In genomic region chr5:177353093-177353492, GRCh38 we compare ENCODE assay signal across 26 cellular contexts. TPM values are rescaled to one million over a fixed set of nuclear protein-coding genes. Genes with fewer than 3 reads are reported as not detected.
DNase-seq lines count a peak whose midpoint lies in the region; ATAC-seq and TF ChIP-seq lines count a peak whose summit lies in the region.
"Had no signal": no experiment of that assay in that cellular context is flagged by ENCODE, and none has a peak within 500 bp of the region (broad histone marks: within the 10 kb centered on the region; RNA-seq: fewer than 3 reads in every experiment).

No MANE protein-coding gene starts in this region.

- no peak for TF ChIP-seq CTCF in natural killer cell (IDR thresholded peaks at IDR 0.05)

- H3K27ac Mint-ChIP-seq in natural killer cell treated with Interleukin-12 subunit alpha and Interleukin-12 subunit beta and Interleukin-15 and Interleukin-18, amount 100 ng/mL, for 72 hours, result peak overlapping the region; percentile 45 to 98
- H3K27ac Mint-ChIP-seq in natural killer cell (no peak overlapping the region), immature natural killer cell (peak overlapping the region in 1 of 6 donors; percentile 49)
- H3K27ac Mint-ChIP-seq: HFFc6 had no signal

- no peaks in the 10 kb centered on the region for H3K27me3 Mint-ChIP-seq in natural killer cell treated with Interleukin-12 subunit alpha and Interleukin-12 subunit beta and Interleukin-15 and Interleukin-18, amount 100 ng/mL, for 72 hours
- no peaks in the 10 kb centered on the region for H3K27me3 Mint-ChIP-seq in natural killer cell (ENCODE audit: low read depth in 2 of 2)
- H3K27me3 Mint-ChIP-seq in immature natural killer cell (ENCODE audit: low read depth in 3 of 3), result peaks cover 6 to 15% (median 7%) of the 10 kb centered on the region in 3 donors
- H3K27me3 Mint-ChIP-seq: stimulated activated memory B cell treated with anti-CD40 and anti-IgM and Interleukin-4, amounts not matched to agents 10 μg/mL and 1 μg/mL and 100 μg/mL, for 72 hours had no signal

- no peaks in the 10 kb centered on the region for H3K9me3 Mint-ChIP-seq in natural killer cell treated with Interleukin-12 subunit alpha and Interleukin-12 subunit beta and Interleukin-15 and Interleukin-18, amount 100 ng/mL, for 72 hours
- no peaks in the 10 kb centered on the region for H3K9me3 Mint-ChIP-seq in natural killer cell
- H3K9me3 Mint-ChIP-seq in immature natural killer cell, result no peaks in the 10 kb centered on the region
- H3K9me3 Mint-ChIP-seq: HFFc6; stimulated activated memory B cell treated with anti-CD40 and anti-IgM and Interleukin-4, amounts not matched to agents 10 μg/mL and 1 μg/mL and 100 μg/mL, for 72 hours had no signal

- DNase-seq in natural killer cell treated with Interleukin-12 subunit alpha and Interleukin-12 subunit beta and Interleukin-15 and Interleukin-18, amount 100 ng/mL, for 72 hours (ENCODE audit: low spot score), result no peak
- DNase-seq in natural killer cell (no peak), NOMO-1 treated with DMSO at 0.1 percent for 48 hours (lab: John Stamatoyannopoulos, UW; ENCODE audit: unreplicated experiment) (peak; percentile 42), immature natural killer cell (no peak), NCI-H2081 (lab: John Stamatoyannopoulos, UW) (no peak), NCI-H187 treated with DMSO at 0.1 percent for 48 hours (lab: John Stamatoyannopoulos, UW) (no peak)
- DNase-seq: activated CD4-positive, CD25-positive, alpha-beta regulatory T cell treated with anti-CD3 and anti-CD28 coated beads, Interleukin-2, amount 50 U/mL, for 72 hours; activated effector memory CD4-positive, alpha-beta T cell treated with anti-CD3 and anti-CD28 coated beads, Interleukin-2, amount 50 U/mL, for 16 hours; aorta; Calu3; cerebellar nuclear complex; effector CD8-positive, alpha-beta T cell; EL; esophagus squamous epithelium; HFFc6; Karpas-422; mesenchymal stem cell; NCI-H526; OCI-M1; SHP77 treated with DMSO at 0.1 percent for 48 hours had no signal

- no peak overlapping the region for H3K4me3 Mint-ChIP-seq in natural killer cell treated with Interleukin-12 subunit alpha and Interleukin-12 subunit beta and Interleukin-15 and Interleukin-18, amount 100 ng/mL, for 72 hours
- H3K4me3 Mint-ChIP-seq in natural killer cell, result no peak overlapping the region
- peak overlapping the region in 3 of 5 donors; percentile 43 to 49 (median 46) for H3K4me3 Mint-ChIP-seq in immature natural killer cell
- H3K4me3 Mint-ChIP-seq: HFFc6; stimulated activated memory B cell treated with anti-CD40 and anti-IgM and Interleukin-4, amounts not matched to agents 10 μg/mL and 1 μg/mL and 100 μg/mL, for 72 hours had no signal

- H3K4me1 Mint-ChIP-seq in natural killer cell treated with Interleukin-12 subunit alpha and Interleukin-12 subunit beta and Interleukin-15 and Interleukin-18, amount 100 ng/mL, for 72 hours (ENCODE audit: low read depth in 2 of 2), result peaks cover 58 to 63% of the 10 kb centered on the region in 2 donors
- H3K4me1 Mint-ChIP-seq in natural killer cell (peaks cover 66% of the 10 kb centered on the region in 2 donors), immature natural killer cell (peaks cover 63 to 67% of the 10 kb centered on the region in 2 donors)

- intact Hi-C loops in natural killer cell (cut with micrococcal nuclease), result no loop called here

- no peak for ATAC-seq in natural killer cell treated with Interleukin-12 subunit alpha and Interleukin-12 subunit beta and Interleukin-15 and Interleukin-18, amount 100 ng/mL, for 72 hours
- no peak for ATAC-seq in natural killer cell
- no peak for ATAC-seq in HG03108 (IDR thresholded peaks at IDR 0.05; ENCODE audit: unreplicated experiment)
- ATAC-seq: right cardiac atrium; stimulated activated memory B cell treated with anti-CD40 and anti-IgM and Interleukin-4, amounts not matched to agents 10 μg/mL and 1 μg/mL and 100 μg/mL, for 72 hours had no signal

- peaks cover 12% of the 10 kb centered on the region for H3K36me3 Mint-ChIP-seq in natural killer cell treated with Interleukin-12 subunit alpha and Interleukin-12 subunit beta and Interleukin-15 and Interleukin-18, amount 100 ng/mL, for 72 hours
- no peaks in the 10 kb centered on the region for H3K36me3 Mint-ChIP-seq in natural killer cell
- H3K36me3 Mint-ChIP-seq in immature natural killer cell, result peaks cover 0 to 5% (median 3%) of the 10 kb centered on the region in 3 donors

RNA-seq across cellular contexts. Expression of gene LMAN2, which starts 1.6 kb away (rescaled TPM):
- 100 to 1,000 TPM; 136 to 150 TPM for total RNA-seq in natural killer cell treated with Interleukin-12 subunit alpha and Interleukin-12 subunit beta and Interleukin-15 and Interleukin-18, amount 100 ng/mL, for 72 hours
- total RNA-seq in natural killer cell, result 100 to 1,000 TPM; 112 to 124 (median 114) TPM
- polyA plus RNA-seq in immature natural killer cell, result 100 to 1,000 TPM; 316 to 441 (median 409) TPM

RNA-seq across cellular contexts. Expression of gene RGS14, which starts 4.6 kb away (rescaled TPM):
- 10 to 100 TPM; 26.5 to 45.4 TPM for total RNA-seq in natural killer cell treated with Interleukin-12 subunit alpha and Interleukin-12 subunit beta and Interleukin-15 and Interleukin-18, amount 100 ng/mL, for 72 hours
- total RNA-seq in natural killer cell, result 10 to 100 TPM; 57.3 to 87.0 (median 66.1) TPM
- 10 to 100 TPM; 27.1 to 64.5 (median 33.8) TPM for polyA plus RNA-seq in immature natural killer cell

RNA-seq across cellular contexts. Expression of gene SLC34A1, which starts 31.1 kb away (rescaled TPM):
- total RNA-seq in natural killer cell treated with Interleukin-12 subunit alpha and Interleukin-12 subunit beta and Interleukin-15 and Interleukin-18, amount 100 ng/mL, for 72 hours, result not detected
- total RNA-seq in natural killer cell, result under 1 TPM; 0.50 to 0.66 (median 0.63) TPM
- polyA plus RNA-seq in immature natural killer cell, result under 1 TPM in 2 of 3 donors, not detected in 1; 0.26 to 0.34 TPM
- total RNA-seq: aorta, HFFc6, HT-29, right cardiac atrium had no signal
- polyA plus RNA-seq: aorta, neural cell, right cardiac atrium had no signal

RNA-seq across cellular contexts. Expression of gene MXD3, which starts 41.4 kb away (rescaled TPM):
- 10 to 100 TPM; 15.0 to 24.8 TPM for total RNA-seq in natural killer cell treated with Interleukin-12 subunit alpha and Interleukin-12 subunit beta and Interleukin-15 and Interleukin-18, amount 100 ng/mL, for 72 hours
- 10 to 100 TPM; 10.9 to 15.0 (median 15.0) TPM for total RNA-seq in natural killer cell
- polyA plus RNA-seq in immature natural killer cell, result 1 to 10 TPM; 2.1 to 4.2 (median 4.1) TPM

RNA-seq across cellular contexts. Expression of gene PFN3, which starts 47.4 kb away (rescaled TPM):
- not detected for total RNA-seq in natural killer cell treated with Interleukin-12 subunit alpha and Interleukin-12 subunit beta and Interleukin-15 and Interleukin-18, amount 100 ng/mL, for 72 hours
- not detected for total RNA-seq in natural killer cell
- polyA plus RNA-seq in immature natural killer cell, result not detected
- total RNA-seq: aorta, Calu3, HFFc6, HT-29, right cardiac atrium had no signal
- polyA plus RNA-seq: aorta, neural cell, right cardiac atrium, thymus had no signal

Comparison
In these comparisons a context has a peak if more than half of its experiments do, and no peak if none do; other contexts are left out.
1. H3K27ac Mint-ChIP-seq: peak in natural killer cell treated with Interleukin-12 subunit alpha and Interleukin-12 subunit beta and Interleukin-15 and Interleukin-18, amount 100 ng/mL, for 72 hours (2 of 2); none in natural killer cell (0 of 2).
2. H3K4me3 Mint-ChIP-seq: peak in immature natural killer cell (3 of 5); none in natural killer cell treated with Interleukin-12 subunit alpha and Interleukin-12 subunit beta and Interleukin-15 and Interleukin-18, amount 100 ng/mL, for 72 hours (single experiment) and natural killer cell (single experiment).